8 cellular contexts compared by ENCODE assay signal in the genomic region with DNA sequence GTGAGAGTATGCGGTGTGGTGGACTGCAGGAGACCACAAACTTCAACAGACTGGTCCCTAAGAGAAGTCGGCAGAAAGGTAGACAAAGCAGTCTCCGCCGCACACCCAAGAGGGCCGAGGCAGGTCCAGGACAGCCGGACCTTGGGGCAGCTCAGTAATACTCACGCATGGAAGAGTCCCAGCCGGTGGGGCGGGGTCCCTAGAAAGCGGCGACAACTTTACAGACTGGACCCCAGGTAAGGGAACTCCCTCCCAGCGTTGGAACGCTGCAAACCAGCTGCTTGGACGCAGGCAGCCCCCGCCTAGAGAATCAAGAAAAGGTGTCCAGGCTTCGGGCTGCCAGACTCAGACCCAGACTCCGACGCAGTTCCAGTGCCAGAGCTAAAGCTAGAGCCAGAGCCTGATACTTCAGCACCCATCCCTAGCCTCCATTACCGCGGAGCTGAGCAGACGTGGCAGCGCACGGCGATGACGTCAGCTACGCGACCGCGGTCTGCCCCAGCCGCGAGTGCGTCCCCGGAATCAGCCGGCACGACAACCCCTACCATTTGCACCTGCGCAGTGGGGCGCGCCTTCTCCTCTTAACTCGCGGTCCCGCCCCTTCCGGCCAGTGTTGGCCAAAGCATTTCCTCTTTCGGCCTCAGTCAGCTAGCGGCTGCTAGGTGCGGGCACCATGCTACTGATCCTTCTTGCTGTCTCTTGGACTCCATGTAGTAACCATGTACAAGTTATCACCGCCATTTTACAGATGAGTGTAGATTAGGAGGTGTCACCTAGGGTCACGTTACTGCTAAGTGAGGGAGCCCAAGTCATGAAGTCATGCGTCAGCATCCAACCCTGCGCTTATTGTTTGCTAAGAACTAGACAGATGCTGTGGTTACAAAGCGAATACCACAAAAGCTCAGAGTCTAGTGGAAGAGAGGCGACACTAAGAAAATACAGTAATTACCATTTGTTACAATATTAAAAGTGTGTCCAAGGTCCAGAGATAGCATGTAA. TPM values are rescaled to one million over a fixed set of nuclear protein-coding genes. Genes with fewer than 3 reads are reported as not detected.
DNase-seq lines count a peak whose midpoint lies in the region; ATAC-seq and TF ChIP-seq lines count a peak whose summit lies in the region.

A gene with protein sequence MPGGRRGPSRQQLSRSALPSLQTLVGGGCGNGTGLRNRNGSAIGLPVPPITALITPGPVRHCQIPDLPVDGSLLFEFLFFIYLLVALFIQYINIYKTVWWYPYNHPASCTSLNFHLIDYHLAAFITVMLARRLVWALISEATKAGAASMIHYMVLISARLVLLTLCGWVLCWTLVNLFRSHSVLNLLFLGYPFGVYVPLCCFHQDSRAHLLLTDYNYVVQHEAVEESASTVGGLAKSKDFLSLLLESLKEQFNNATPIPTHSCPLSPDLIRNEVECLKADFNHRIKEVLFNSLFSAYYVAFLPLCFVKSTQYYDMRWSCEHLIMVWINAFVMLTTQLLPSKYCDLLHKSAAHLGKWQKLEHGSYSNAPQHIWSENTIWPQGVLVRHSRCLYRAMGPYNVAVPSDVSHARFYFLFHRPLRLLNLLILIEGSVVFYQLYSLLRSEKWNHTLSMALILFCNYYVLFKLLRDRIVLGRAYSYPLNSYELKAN (minus strand): TSS at position 445 of the 999 bp plus-strand sequence. CDS start 1,541 bp downstream, outside the sequence.

- no peak within 1 kb of the TSS for H2BK15ac ChIP-seq in H9 (ENCODE audit: low read depth, low read length)

- H2BK12ac ChIP-seq in H9 (ENCODE audit: insufficient read length, low read depth, low read length), result no peak within 1 kb of the TSS

- peak within 1 kb of the TSS; percentile 87 for H3K14ac ChIP-seq in H9 (ENCODE audit: insufficient read depth, low read length)

- peaks cover 20% of the 10 kb centered on the region in 2 experiments for H3K4me1 Mint-ChIP-seq in H9
- H3K4me1 Mint-ChIP-seq in natural killer cell treated with Interleukin-12 subunit alpha and Interleukin-12 subunit beta and Interleukin-15 and Interleukin-18, amount 100 ng/mL, for 72 hours (ENCODE audit: low read depth in 2 of 2), result peaks cover 39 to 48% of the 10 kb centered on the region in 2 donors

- no peaks in the 10 kb centered on the region; the same call in 1 of the 2 replicates for H3K27me3 Mint-ChIP-seq in H9 (ENCODE audit: low read depth)
- H3K27me3 Mint-ChIP-seq in natural killer cell treated with Interleukin-12 subunit alpha and Interleukin-12 subunit beta and Interleukin-15 and Interleukin-18, amount 100 ng/mL, for 72 hours, result no peaks in the 10 kb centered on the region

- peak within 1 kb of the TSS; percentile 69 for H3K4me2 ChIP-seq in H9 (ENCODE audit: insufficient read depth, insufficient read length, low read length)

- peaks cover 40% of the 10 kb centered on the region for H3K36me3 ChIP-seq in MG63

- no peak within 1 kb of the TSS for H2AFZ ChIP-seq in H9 (ENCODE audit: low read length)

- ATAC-seq in natural killer cell treated with Interleukin-12 subunit alpha and Interleukin-12 subunit beta and Interleukin-15 and Interleukin-18, amount 100 ng/mL, for 72 hours, result peak; percentile 94 to 97
- peak; percentile 94 for ATAC-seq in stimulated activated naive CD8-positive, alpha-beta T cell treated with anti-CD3 and anti-CD28 coated beads, Interleukin-15, Interleukin-2, amounts not matched to agents 100 U/mL and 50 U/mL, for 24 hours

- no peak for TF ChIP-seq CTCF in H9 (conservative IDR thresholded peaks at IDR 0.05)
- TF ChIP-seq CTCF in fibroblast of pulmonary artery (IDR thresholded peaks at IDR 0.05; ENCODE audit: low read length, missing control alignments), result no peak

- no peak within 1 kb of the TSS for H2BK20ac ChIP-seq in H9 (ENCODE audit: low read depth, low read length, poor library complexity, severe bottlenecking)

- H3T11ph ChIP-seq in H9 (ENCODE audit: low read length), result no peak within 1 kb of the TSS

- H3K27ac Mint-ChIP-seq in H9, result peak within 1 kb of the TSS; percentile 95 to 99 (median 98)
- H3K27ac Mint-ChIP-seq in natural killer cell treated with Interleukin-12 subunit alpha and Interleukin-12 subunit beta and Interleukin-15 and Interleukin-18, amount 100 ng/mL, for 72 hours, result peak within 1 kb of the TSS; percentile 94 to 98

- no peak within 1 kb of the TSS for H3K23ac ChIP-seq in H9 (ENCODE audit: insufficient read length, low read depth, low read length)

- H3K27me3 ChIP-seq in H9 (ENCODE audit: insufficient read depth, low read length) (no peaks in the 10 kb centered on the region), MG63 (no peaks in the 10 kb centered on the region)

- H3K4me3 ChIP-seq in MG63 (peak within 1 kb of the TSS; percentile 97), fibroblast of pulmonary artery (replicated peaks; ENCODE audit: low read depth, low read length) (peak within 1 kb of the TSS; percentile 76)

- WGBS in H9 (ENCODE audit: extremely low coverage, insufficient read length, low lambda C conversion rate), result no CpG with 5 or more reads among the region's 51 CpGs

- H3K79me1 ChIP-seq in H9 (ENCODE audit: insufficient read depth, low read depth, low read length, poor library complexity, severe bottlenecking), result peaks cover 2% of the 10 kb centered on the region

- peak within 1 kb of the TSS; percentile 20 for H3K27ac ChIP-seq in H9 (ENCODE audit: insufficient read length, low read depth, low read length)

- H3K9ac ChIP-seq in H9 (ENCODE audit: extremely low read depth, insufficient read length, low read length), result peak within 1 kb of the TSS; percentile 86

- H4K5ac ChIP-seq in H9 (ENCODE audit: insufficient read length, low read depth, low read length), result peak within 1 kb of the TSS; percentile 30

- no peak within 1 kb of the TSS for H2AK5ac ChIP-seq in H9 (ENCODE audit: insufficient read length, low read length)

- H3K36me3 Mint-ChIP-seq in H9 (ENCODE audit: insufficient read depth in 1 of 3, low read depth in 3 of 3), result peaks cover 13 to 34% (median 33%) of the 10 kb centered on the region in 3 experiments; a peak in 6 of 7 replicates
- peaks cover 20% of the 10 kb centered on the region for H3K36me3 Mint-ChIP-seq in natural killer cell treated with Interleukin-12 subunit alpha and Interleukin-12 subunit beta and Interleukin-15 and Interleukin-18, amount 100 ng/mL, for 72 hours

- peaks cover 7% of the 10 kb centered on the region for H3K23me2 ChIP-seq in H9 (ENCODE audit: insufficient read length, low read depth, low read length, poor library complexity, severe bottlenecking)

- no peaks in the 10 kb centered on the region for H4K20me1 ChIP-seq in H9 (ENCODE audit: control insufficient read depth, insufficient read depth, insufficient read length)

- no peaks in the 10 kb centered on the region for H3K9me3 ChIP-seq in H9 (ENCODE audit: control insufficient read depth, low read depth, low read length)
- H3K9me3 ChIP-seq in MG63, result no peaks in the 10 kb centered on the region

- peak within 1 kb of the TSS; percentile 97 for H3K4me3 Mint-ChIP-seq in H9
- H3K4me3 Mint-ChIP-seq in natural killer cell treated with Interleukin-12 subunit alpha and Interleukin-12 subunit beta and Interleukin-15 and Interleukin-18, amount 100 ng/mL, for 72 hours, result peak within 1 kb of the TSS; percentile 89

- H3K56ac ChIP-seq in H9 (ENCODE audit: insufficient read length, low read depth, low read length), result peak within 1 kb of the TSS; percentile 92

- H2BK5ac ChIP-seq in H9 (ENCODE audit: insufficient read length, low read length), result no peak within 1 kb of the TSS

- peak within 1 kb of the TSS; percentile 49 for H3K18ac ChIP-seq in H9 (ENCODE audit: insufficient read length, low read depth, low read length)

- no peak within 1 kb of the TSS for H4K91ac ChIP-seq in H9 (ENCODE audit: insufficient read length, low read depth, low read length)

- peak within 1 kb of the TSS; percentile 14 for H2BK120ac ChIP-seq in H9 (ENCODE audit: low read depth, low read length, poor library complexity, severe bottlenecking)

- DNase-seq in ELR (ENCODE audit: low read depth) (peak; percentile 99), H9 (peak; percentile 99), MG63 (peak; percentile 100), SHP77 treated with DMSO at 0.1 percent for 48 hours (lab: John Stamatoyannopoulos, UW) (peak; percentile 90), fibroblast of pulmonary artery (ENCODE audit: low read depth) (peak; percentile 99)
- peak; percentile 100 for DNase-seq in activated effector memory CD4-positive, alpha-beta T cell treated with anti-CD3 and anti-CD28 coated beads, Interleukin-2, amount 50 U/mL, for 16 hours
- peak; percentile 100 for DNase-seq in natural killer cell treated with Interleukin-12 subunit alpha and Interleukin-12 subunit beta and Interleukin-15 and Interleukin-18, amount 100 ng/mL, for 72 hours (ENCODE audit: low spot score)
- DNase-seq in stimulated activated naive CD8-positive, alpha-beta T cell treated with anti-CD3 and anti-CD28 coated beads, Interleukin-15, Interleukin-2, amounts not matched to agents 100 U/mL and 50 U/mL, for 24 hours, result peak; percentile 99

- no peaks in the 10 kb centered on the region for H3K9me3 Mint-ChIP-seq in H9
- H3K9me3 Mint-ChIP-seq in natural killer cell treated with Interleukin-12 subunit alpha and Interleukin-12 subunit beta and Interleukin-15 and Interleukin-18, amount 100 ng/mL, for 72 hours, result no peaks in the 10 kb centered on the region

- H3K4ac ChIP-seq in H9 (ENCODE audit: low read depth, low read length), result no peak within 1 kb of the TSS; the same call in 1 of the 2 replicates

- H3K4me1 ChIP-seq in H9 (ENCODE audit: insufficient read depth, low read length), result peaks cover 2% of the 10 kb centered on the region; the same call in 1 of the 2 replicates

- peaks cover 5% of the 10 kb centered on the region; the same call in 1 of the 2 replicates for H3K79me2 ChIP-seq in H9 (ENCODE audit: insufficient read depth, low read length)

- H4K8ac ChIP-seq in H9 (replicated peaks; ENCODE audit: insufficient read length, low read depth, low read length), result no peak within 1 kb of the TSS

RNA-seq across cellular contexts. Expression of the gene that starts here (rescaled TPM):
- 40.4 and 45.0 TPM in 2 replicates for total RNA-seq in H9 (2021)
- total RNA-seq in MG63 (2014; rRNA removed; shearing (Covaris generic); ENCODE audit: low replicate concordance), result 27.9 and 37.9 TPM in 2 replicates
- total RNA-seq in natural killer cell treated with Interleukin-12 subunit alpha and Interleukin-12 subunit beta and Interleukin-15 and Interleukin-18, amount 100 ng/mL, for 72 hours, result 10 to 100 TPM; 66.6 to 71.5 TPM

Comparison
In these comparisons a context has a peak if more than half of its experiments do, and no peak if none do; other contexts are left out.
1. Peak in every context shown above with its lines: DNase-seq, ATAC-seq, H3K4me3 ChIP-seq and H3K27ac ChIP-seq.